In genomic region chr21:44989943-44990780, GRCh38 we compare ENCODE assay signal across 1 cellular context.
TF ChIP-seq lines count a peak whose summit lies in the region.

No MANE protein-coding gene starts in this region.

TF ChIP-seq in H1, 55 proteins besides CTCF, POLR2A, EP300 and RAD21:
- TF ChIP-seq CHD1 (IDR thresholded peaks at IDR 0.05; ENCODE audit: low read depth, low read length): no peak
- TF ChIP-seq CBX5 (IDR thresholded peaks at IDR 0.05; ENCODE audit: low read depth, low read length): no peak
- TF ChIP-seq NANOG (IDR thresholded peaks at IDR 0.05; ENCODE audit: insufficient read depth, low read depth, low read length, poor library complexity, severe bottlenecking): no peak
- TF ChIP-seq EZH2 (IDR thresholded peaks at IDR 0.05; ENCODE audit: low read depth, low read length, severe bottlenecking): no peak
- no peak for TF ChIP-seq SP2 (IDR thresholded peaks at IDR 0.05; ENCODE audit: low read length)
- no peak for TF ChIP-seq FOSL1 (IDR thresholded peaks at IDR 0.05; ENCODE audit: insufficient read depth, low read depth, low read length)
- TF ChIP-seq CEBPB (IDR thresholded peaks at IDR 0.05; ENCODE audit: low read depth, low read length): no peak
- no peak for TF ChIP-seq RBBP5 (IDR thresholded peaks at IDR 0.05; ENCODE audit: borderline replicate concordance, low read depth, low read length)
